23 cellular contexts compared by ENCODE assay signal in genomic region chr4:156472624-156473023, GRCh38.
DNase-seq lines count a peak whose midpoint lies in the region; ATAC-seq, FAIRE-seq and TF ChIP-seq lines count a peak whose summit lies in the region.
"Had no signal": no experiment of that assay in that cellular context is flagged by ENCODE, and none has a peak within 500 bp of the region (broad histone marks: within the 10 kb centered on the region; RNA-seq: fewer than 3 reads in every experiment).

No MANE protein-coding gene starts in this region.

- no peaks in the 10 kb centered on the region for H3K79me2 ChIP-seq in OCI-LY3 (ENCODE audit: low read length)
- no peaks in the 10 kb centered on the region for H3K79me2 ChIP-seq in osteoblast (ENCODE audit: insufficient read depth, low read length)

- H3K9ac ChIP-seq in OCI-LY3 (ENCODE audit: low read length) = no peak overlapping the region

- ATAC-seq in GM18502 (IDR thresholded peaks at IDR 0.05; ENCODE audit: poor library complexity, unreplicated experiment) (peak; percentile 33), GM19455 (IDR thresholded peaks at IDR 0.05; ENCODE audit: unreplicated experiment) (peak; percentile 12)
- ATAC-seq: T-cell had no signal

- TF ChIP-seq CTCF in OCI-LY3 (IDR thresholded peaks at IDR 0.05; ENCODE audit: low read depth, low read length) = no peak
- no peak for TF ChIP-seq CTCF in osteoblast (IDR thresholded peaks at IDR 0.05; ENCODE audit: extremely low read depth, low read depth, low read length)
- no peak for TF ChIP-seq CTCF in glutamatergic neuron (IDR thresholded peaks at IDR 0.05; ENCODE audit: partially characterized antibody, unreplicated experiment)

- H3K4me2 ChIP-seq in OCI-LY3 (ENCODE audit: low read length) = no peak overlapping the region
- no peak overlapping the region for H3K4me2 ChIP-seq in osteoblast (ENCODE audit: insufficient read depth, low read length)

- H3K4me3 ChIP-seq in OCI-LY3 (ENCODE audit: low read length) (no peak overlapping the region), osteoblast (ENCODE audit: insufficient read depth, low read length) (no peak overlapping the region)
- H3K4me3 ChIP-seq: SK-N-MC had no signal

- H3K4me1 ChIP-seq in OCI-LY3 (ENCODE audit: low read length) = peaks cover 11% of the 10 kb centered on the region
- H3K4me1 ChIP-seq in osteoblast (ENCODE audit: insufficient read depth, low read length) = peaks cover 14% of the 10 kb centered on the region

- H3K36me3 ChIP-seq in OCI-LY3 (replicated peaks; ENCODE audit: low read depth, low read length) = no peaks in the 10 kb centered on the region
- no peaks in the 10 kb centered on the region for H3K36me3 ChIP-seq in osteoblast (ENCODE audit: insufficient read depth, low read length)

- DNase-seq in osteoblast (ENCODE audit: insufficient read length, low spot score, missing footprints) = no peak
- DNase-seq in glutamatergic neuron = no peak
- no peak for DNase-seq in nucleus accumbens (lab: John Stamatoyannopoulos, UW)
- no peak for DNase-seq in HTR-8/SVneo (ENCODE audit: insufficient read length, low spot score)
- DNase-seq: AML-193, H7, Kasumi-1, NCI-H1092 treated with DMSO at 0.1 percent for 48 hours, NCI-H146, NCI-H2029 treated with DMSO at 0.1 percent for 48 hours, NCI-H2171 treated with DMSO at 0.1 percent for 48 hours, NCI-H446, NCI-H526 treated with DMSO at 0.1 percent for 48 hours, Right ventricle myocardium superior, T-cell had no signal

- H2AFZ ChIP-seq in OCI-LY3 (ENCODE audit: low read depth, low read length) (peak overlapping the region; percentile 55; the same call in 1 of the 2 replicates), osteoblast (ENCODE audit: low read length) (peak overlapping the region; percentile 18)

- H4K20me1 ChIP-seq in OCI-LY3 (ENCODE audit: insufficient read depth, low read length) (no peaks in the 10 kb centered on the region), osteoblast (ENCODE audit: insufficient read depth, low read length) (no peaks in the 10 kb centered on the region)

- FAIRE-seq in HTR-8/SVneo (lab: Jason Lieb, UNC) = no peak
- FAIRE-seq: D721Med, RCC 7860 had no signal

- H3K27ac Mint-ChIP-seq in glutamatergic neuron (ENCODE audit: unreplicated experiment) = no peak overlapping the region
- H3K27ac Mint-ChIP-seq: IgD-negative memory B cell, T-cell had no signal

- no peaks in the 10 kb centered on the region for H3K36me3 Mint-ChIP-seq in glutamatergic neuron (ENCODE audit: unreplicated experiment)
- H3K36me3 Mint-ChIP-seq: IgD-negative memory B cell, T-cell had no signal

- peaks cover 3% of the 10 kb centered on the region for H3K4me1 Mint-ChIP-seq in glutamatergic neuron (ENCODE audit: low read depth, unreplicated experiment)
- H3K4me1 Mint-ChIP-seq: IgD-negative memory B cell, T-cell had no signal

- no peaks in the 10 kb centered on the region for H3K27me3 ChIP-seq in OCI-LY3 (ENCODE audit: low read depth, low read length)
- H3K27me3 ChIP-seq in osteoblast (ENCODE audit: insufficient read depth, low read length) = no peaks in the 10 kb centered on the region

- H3K9me3 ChIP-seq in OCI-LY3 (ENCODE audit: insufficient read depth, low read length) (no peaks in the 10 kb centered on the region), osteoblast (ENCODE audit: low read depth, low read length) (no peaks in the 10 kb centered on the region)

- no peaks in the 10 kb centered on the region for H3K27me3 Mint-ChIP-seq in glutamatergic neuron (ENCODE audit: unreplicated experiment)
- H3K27me3 Mint-ChIP-seq: IgD-negative memory B cell, T-cell had no signal

- no peaks in the 10 kb centered on the region for H3K9me3 Mint-ChIP-seq in glutamatergic neuron (ENCODE audit: unreplicated experiment)

- no peak overlapping the region for H3K4me3 Mint-ChIP-seq in glutamatergic neuron (ENCODE audit: unreplicated experiment)
- H3K4me3 Mint-ChIP-seq: IgD-negative memory B cell, T-cell had no signal

- H3K27ac ChIP-seq in OCI-LY3 (ENCODE audit: low read length) (no peak overlapping the region), osteoblast (ENCODE audit: low read depth, low read length) (no peak overlapping the region)
- H3K27ac ChIP-seq: C4-2B, SK-N-MC had no signal
